ENCODE assay signal across 15 cellular contexts in genomic region chr15:50426428-50426827, GRCh38. TPM values are rescaled to one million over a fixed set of nuclear protein-coding genes. Genes with fewer than 3 reads are reported as not detected.
DNase-seq lines count a peak whose midpoint lies in the region; ATAC-seq, FAIRE-seq and TF ChIP-seq lines count a peak whose summit lies in the region.
"Had no signal": no experiment of that assay in that cellular context is flagged by ENCODE, and none has a peak within 500 bp of the region (broad histone marks: within the 10 kb centered on the region; RNA-seq: fewer than 3 reads in every experiment).

No MANE protein-coding gene starts in this region.

- H3K4me3 ChIP-seq in HepG2 (replicated peaks in 1 of 3; ENCODE audit: insufficient read depth in 1 of 3, low read depth in 2 of 3, low read length in 3 of 3) (peak overlapping the region in 1 of 3 experiments; percentile 15; a peak in 2 of 6 replicates), right lobe of liver (no peak overlapping the region), PC-9 (no peak overlapping the region), testis (no peak overlapping the region)

- no peak for TF ChIP-seq EP300 in HepG2 (IDR thresholded peaks at IDR 0.05; ENCODE audit: low read depth in 2 of 2, low read length in 2 of 2)
- no peak for TF ChIP-seq EP300 in HepG2 (CRISPR knock-in tag; IDR thresholded peaks at IDR 0.05; ENCODE audit: borderline replicate concordance)

- peaks cover 69% of the 10 kb centered on the region for H3K79me2 ChIP-seq in HepG2 (ENCODE audit: insufficient read depth, low read length)
- H3K79me2 ChIP-seq in PC-9 (ENCODE audit: low read depth), result peaks cover 70% of the 10 kb centered on the region

- H3K27me3 ChIP-seq in HepG2 (ENCODE audit: control insufficient read depth in 1 of 2, insufficient read depth in 2 of 2, low read length in 2 of 2) (no peaks in the 10 kb centered on the region; a peak in 1 of 5 replicates), right lobe of liver (no peaks in the 10 kb centered on the region), PC-9 (ENCODE audit: insufficient read depth, low read depth) (no peaks in the 10 kb centered on the region), testis (no peaks in the 10 kb centered on the region)
- H3K27me3 ChIP-seq: BE2C had no signal

- intact Hi-C loops in HepG2 (cut with micrococcal nuclease; ENCODE audit: unreplicated experiment) (no loop called here), right lobe of liver (cut with DNase I) (no loop called here), PC-9 (cut with micrococcal nuclease; ENCODE audit: unreplicated experiment) (no loop called here), testis (cut with DNase I; ENCODE audit: low total_unique reads) (no loop called here)

- peaks cover 14% of the 10 kb centered on the region for H3K4me1 Mint-ChIP-seq in endothelial cell (ENCODE audit: unreplicated experiment)

- TF ChIP-seq RAD21 in HepG2 (CRISPR knock-in tag; IDR thresholded peaks at IDR 0.05), result no peak

- H4K20me1 ChIP-seq in HepG2 (ENCODE audit: insufficient read depth, low read length) (peaks cover 23% of the 10 kb centered on the region), PC-9 (ENCODE audit: insufficient read depth) (0 out of 2 replicates have a peak, but pooled peaks cover 10% of the 10 kb centered on the region)

- ATAC-seq in HepG2, result no peak
- no peak for ATAC-seq in right lobe of liver
- no peak for ATAC-seq in HG02759 (IDR thresholded peaks at IDR 0.05; ENCODE audit: unreplicated experiment)

- TF ChIP-seq CTCF in HepG2 (CRISPR knock-in tag; IDR thresholded peaks at IDR 0.05) (no peak), right lobe of liver (IDR thresholded peaks at IDR 0.05) (no peak), PC-9 (conservative IDR thresholded peaks at IDR 0.05) (no peak), endothelial cell (IDR thresholded peaks at IDR 0.05; ENCODE audit: unreplicated experiment) (no peak), testis (IDR thresholded peaks at IDR 0.05) (no peak)

- FAIRE-seq in HepG2 (lab: Jason Lieb, UNC), result no peak

- H3K36me3 Mint-ChIP-seq in endothelial cell (ENCODE audit: low read depth, unreplicated experiment), result peaks cover 5% of the 10 kb centered on the region

- CTCF ChIA-PET in HepG2 (lab: Yijun Ruan, JAX; ENCODE audit: low intra/inter-chr PET ratio, low total read pairs) (no interaction called here), PC-9 (lab: Charles Lee) (no interaction called here)

- in situ Hi-C loops in HepG2 (cut with HindIII; ENCODE audit: extremely low pct_ligation_motif_present, low pct_unique_long_range_greater_than_20kb), result no loop called here

- no peaks in the 10 kb centered on the region for H3K9me2 ChIP-seq in PC-9 (ENCODE audit: insufficient read depth)

- POLR2A ChIA-PET in HepG2 (lab: Yijun Ruan, JAX), result interaction anchor here (0.6 kb wide), 1 partner anchor 18 kb away, joined by 3 read pairs; no protein-coding TSS in a partner anchor
- POLR2A ChIA-PET in PC-9 (lab: Charles Lee; ENCODE audit: unreplicated experiment), result no interaction called here

- DNase-seq in HepG2 (ENCODE audit: low spot score) (no peak), right lobe of liver (no peak), PC-9 (no peak), endothelial cell (ENCODE audit: low spot score) (no peak), testis (peak; percentile 33), HUDEP-2 (lab: John Stamatoyannopoulos, UW; ENCODE audit: unreplicated experiment in 76 of 76) (no peak), H4 (ENCODE audit: low spot score) (no peak)
- DNase-seq: activated CD4-positive, alpha-beta T cell treated with anti-CD3 and anti-CD28 coated beads, Interleukin-2, amount 50 U/mL, for 4 hours; BE2C; cerebellar nuclear complex; islet precursor cell; NCI-H1930 had no signal

- H3K27me3 Mint-ChIP-seq in endothelial cell (ENCODE audit: unreplicated experiment), result peaks cover 3% of the 10 kb centered on the region
- H3K27me3 Mint-ChIP-seq: memory B cell had no signal

- H3K4me3 Mint-ChIP-seq in endothelial cell (ENCODE audit: unreplicated experiment), result peak overlapping the region; percentile 54

- H2AFZ ChIP-seq in HepG2 (ENCODE audit: low read length) (no peak overlapping the region), PC-9 (no peak overlapping the region)

- H3K4me1 ChIP-seq in HepG2 (ENCODE audit: insufficient read depth, low read length) (peaks cover 57% of the 10 kb centered on the region), right lobe of liver (peaks cover 0 to 26% (median 6%) of the 10 kb centered on the region in 4 donors), PC-9 (replicated peaks; ENCODE audit: insufficient read depth) (0 out of 2 replicates have a peak, but pooled peaks cover 15% of the 10 kb centered on the region), testis (peaks cover 10% of the 10 kb centered on the region)

- H3K27ac Mint-ChIP-seq in endothelial cell (ENCODE audit: unreplicated experiment), result peak overlapping the region; percentile 74
- H3K27ac Mint-ChIP-seq: memory B cell had no signal

- WGBS in HepG2 (ENCODE audit: low lambda C conversion rate), result 98% methylated on average over 9 of the region's 9 CpGs
- 85% methylated on average over 8 of the region's 9 CpGs for WGBS in right lobe of liver (ENCODE audit: insufficient coverage, low coverage, low lambda C conversion rate, missing lambda C conversion rate)
- whole genome bisulfite sequencing in testis, 2 donors, result 58 to 70% methylated on average over 9 of the region's 9 CpGs

- no peaks in the 10 kb centered on the region for H3K9me3 Mint-ChIP-seq in endothelial cell (ENCODE audit: unreplicated experiment)
- H3K9me3 Mint-ChIP-seq: memory B cell had no signal

- H3F3A ChIP-seq in PC-9 (ENCODE audit: insufficient read depth, low read depth), result peaks cover 5% of the 10 kb centered on the region; the same call in 1 of the 2 replicates

- H3K4me2 ChIP-seq in HepG2 (ENCODE audit: low read depth, low read length) (peak overlapping the region; percentile 76), PC-9 (peak overlapping the region; percentile 94)

- H3K36me3 ChIP-seq in HepG2 (replicated peaks in 1 of 2; ENCODE audit: control insufficient read depth in 1 of 2, insufficient read depth in 2 of 2, low read length in 2 of 2), result peaks cover 0 to 4% of the 10 kb centered on the region in 2 experiments; a peak in 2 of 5 replicates
- peaks cover 0 to 3% (median 0%) of the 10 kb centered on the region in 4 donors for H3K36me3 ChIP-seq in right lobe of liver
- no peaks in the 10 kb centered on the region for H3K36me3 ChIP-seq in PC-9 (ENCODE audit: low read depth)
- H3K36me3 ChIP-seq in testis (ENCODE audit: low read depth, missing control alignments), result no peaks in the 10 kb centered on the region
- H3K36me3 ChIP-seq: BE2C, thoracic aorta had no signal

- TF ChIP-seq POLR2A in HepG2 (IDR thresholded peaks at IDR 0.05; ENCODE audit: insufficient read depth in 1 of 2, low read depth in 2 of 2, low read length in 2 of 2), result no peak
- no peak for TF ChIP-seq POLR2A in right lobe of liver (IDR thresholded peaks at IDR 0.05)
- no peak for TF ChIP-seq POLR2A in testis (IDR thresholded peaks at IDR 0.05)

- no TSS peak for BruUV-seq in HepG2 (replicated peaks; lab: Mats Ljungman, UMichigan)
- no TSS peak for BruUV-seq in PC-9 (replicated peaks; lab: Mats Ljungman, UMichigan)

- no peaks in the 10 kb centered on the region for H3K9me3 ChIP-seq in HepG2 (ENCODE audit: low read length)
- H3K9me3 ChIP-seq in right lobe of liver, result no peaks in the 10 kb centered on the region
- no peaks in the 10 kb centered on the region for H3K9me3 ChIP-seq in PC-9 (ENCODE audit: insufficient read depth, low read depth)
- no peaks in the 10 kb centered on the region for H3K9me3 ChIP-seq in testis
- H3K9me3 ChIP-seq: BE2C, thoracic aorta had no signal

- no peak overlapping the region for H3K9ac ChIP-seq in HepG2 (ENCODE audit: insufficient read depth, low read depth, low read length)

- no peak overlapping the region for H3K27ac ChIP-seq in HepG2 (ENCODE audit: extremely low read length, insufficient read depth, low read length)
- H3K27ac ChIP-seq in right lobe of liver, result no peak overlapping the region
- no peak overlapping the region for H3K27ac ChIP-seq in PC-9
- H3K27ac ChIP-seq in testis, result no peak overlapping the region
- H3K27ac ChIP-seq: thoracic aorta had no signal

TF ChIP-seq in HepG2, 621 proteins besides CTCF, POLR2A, EP300 and RAD21 (continues in another document):
- TF ChIP-seq ZFP90 (CRISPR knock-in tag; IDR thresholded peaks at IDR 0.05; ENCODE audit: borderline replicate concordance), result no peak
- no peak for TF ChIP-seq ZNF331 (CRISPR knock-in tag; IDR thresholded peaks at IDR 0.05)

RNA-seq across cellular contexts. Expression of gene USP8, which starts 2.2 kb away (rescaled TPM):
- total RNA-seq in HepG2 (2016; rRNA removed; fragmentation: Illumina TruSeq; extraction: Trizol), result 50.7 and 81.7 TPM in 2 replicates
- total RNA-seq in HepG2 (2016; cell fraction: cytosol; rRNA removed; fragmentation: Illumina TruSeq; extraction: Trizol; ENCODE audit: low read depth), result 11.2 and 14.5 TPM in 2 replicates
- 48.7 and 82.0 TPM in 2 replicates for total RNA-seq in HepG2 (2016; cell fraction: insoluble cytoplasmic fraction; rRNA removed; fragmentation: Illumina TruSeq; extraction: Trizol)
- total RNA-seq in HepG2 (2016; cell fraction: membrane; rRNA removed; fragmentation: Illumina TruSeq; extraction: Trizol), result 30.7 and 31.0 TPM in 2 replicates
- 44.8 and 46.9 TPM in 2 replicates for total RNA-seq in HepG2 (2016; cell fraction: nucleus; rRNA removed; fragmentation: Illumina TruSeq; extraction: Trizol)
- polyA plus RNA-seq in HepG2 (2011; rRNA removed), result 26.3 and 36.4 TPM in 2 replicates
- 15.1 and 21.9 TPM in 2 replicates for polyA plus RNA-seq in HepG2 (2011; cell fraction: cytosol; rRNA removed)
- polyA plus RNA-seq in HepG2 (2011; cell fraction: nucleus; rRNA removed), result 14.4 and 15.6 TPM in 2 replicates
- 26.8 and 30.6 TPM in 2 replicates for polyA plus RNA-seq in HepG2 (2012)
- 3.1 and 4.0 TPM in 2 replicates for polyA plus RNA-seq in HepG2 (2016; cell fraction: cytosol; fragmentation: Illumina TruSeq; extraction: Trizol; ENCODE audit: low read depth)
- polyA plus RNA-seq in HepG2 (2016; cell fraction: insoluble cytoplasmic fraction; fragmentation: Illumina TruSeq; extraction: Trizol; ENCODE audit: low read depth), result 52.2 and 54.4 TPM in 2 replicates
- polyA plus RNA-seq in HepG2 (2016; cell fraction: membrane; fragmentation: Illumina TruSeq; extraction: Trizol; ENCODE audit: low read depth), result 10.5 and 10.8 TPM in 2 replicates
- 36.0 and 40.8 TPM in 2 replicates for polyA plus RNA-seq in HepG2 (2016; cell fraction: nucleus; fragmentation: Illumina TruSeq; extraction: Trizol; ENCODE audit: insufficient read depth, low read depth)
- polyA minus RNA-seq in HepG2 (2011; rRNA and poly(A)+ RNA removed; ENCODE audit: low replicate concordance), result 68.4 and 120 TPM in 2 replicates
- 30.4 and 31.0 TPM in 2 replicates for polyA minus RNA-seq in HepG2 (2011; cell fraction: cytosol; rRNA and poly(A)+ RNA removed)
- 80.5 and 86.0 TPM in 2 replicates for polyA minus RNA-seq in HepG2 (2011; cell fraction: nucleus; rRNA and poly(A)+ RNA removed)
- total RNA-seq in right lobe of liver, result 10 to 100 TPM; 26.0 to 38.7 (median 34.6) TPM
- 64.6 and 70.7 TPM in 2 replicates for total RNA-seq in PC-9 (2021)
- total RNA-seq in endothelial cell (ENCODE audit: unreplicated experiment), result 50.4 TPM
- total RNA-seq in testis, result 10 to 100 TPM; 76.6 to 81.7 TPM
- 25.0 TPM for polyA plus RNA-seq in testis (ENCODE audit: insufficient read depth, low read depth, low replicate concordance)
- 39.5 and 47.7 TPM in 2 replicates for total RNA-seq in H4 (2014; rRNA removed; shearing (Covaris generic))
